In the genomic region with DNA sequence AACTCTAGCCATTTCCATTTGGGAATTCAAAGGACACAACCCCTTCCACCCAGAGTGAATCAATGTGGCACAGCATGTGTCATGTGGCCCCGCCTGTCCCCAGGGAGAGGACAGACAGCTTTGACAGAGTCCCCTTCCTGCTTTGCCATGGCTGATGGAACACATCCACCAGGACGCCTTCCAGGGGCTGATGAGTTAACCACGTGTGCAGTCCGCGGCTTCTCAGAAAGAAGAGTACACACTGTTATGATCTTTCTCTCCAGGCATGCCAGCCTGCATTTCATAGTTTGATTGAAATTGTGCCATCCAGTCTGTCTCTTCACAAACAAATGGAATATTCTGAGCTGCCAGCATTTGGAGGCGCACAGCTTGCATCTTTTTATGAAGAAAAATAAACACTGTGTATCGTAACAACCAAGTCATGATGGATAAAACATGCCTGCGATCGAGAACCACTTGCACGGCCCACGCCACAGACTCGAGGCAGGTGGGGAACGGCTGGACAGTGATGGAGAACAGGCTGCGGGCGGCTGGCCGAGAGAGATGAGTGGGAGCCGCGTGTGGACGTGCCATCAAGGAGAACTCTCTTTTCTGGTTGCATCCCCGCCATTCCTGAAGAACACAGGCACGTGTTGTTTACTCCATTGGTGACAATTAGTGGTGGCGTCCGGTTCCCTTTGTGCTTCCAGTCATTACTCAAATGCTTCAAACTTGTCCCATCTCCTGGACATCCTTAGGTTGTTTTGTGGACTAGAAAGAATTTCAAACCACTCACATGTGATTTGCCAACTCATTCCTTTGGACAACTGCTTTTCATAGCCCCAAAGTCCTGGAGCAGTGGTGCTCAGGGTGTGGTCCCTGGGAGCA, we compare ENCODE assay signal across 13 cellular contexts.
A peak's percentile ranks its signal among the peaks of the same experiment; 100 is the strongest.
DNase-seq lines count a peak whose midpoint lies in the region; ATAC-seq and TF ChIP-seq lines count a peak whose summit lies in the region.
"Had no signal": no experiment of that assay in that cellular context is flagged by ENCODE, and none has a peak within 500 bp of the region (broad histone marks: within the 10 kb centered on the region; RNA-seq: fewer than 3 reads in every experiment).

No MANE protein-coding gene starts in this region.

- no peak for ATAC-seq in stimulated activated memory B cell treated with anti-CD40 and anti-IgM and Interleukin-4, amounts not matched to agents 10 μg/mL and 1 μg/mL and 100 μg/mL, for 72 hours
- no peak for ATAC-seq in HG03354 (IDR thresholded peaks at IDR 0.05; ENCODE audit: poor library complexity, severe bottlenecking, unreplicated experiment)

- TF ChIP-seq CTCF in foreskin fibroblast (IDR thresholded peaks at IDR 0.05; ENCODE audit: low read depth, low read length) (no peak), neural crest cell (conservative IDR thresholded peaks at IDR 0.05) (no peak), GM20000 (IDR thresholded peaks at IDR 0.05; ENCODE audit: extremely low read depth, missing control alignments) (no peak), GM13977 (IDR thresholded peaks at IDR 0.05; ENCODE audit: extremely low read depth, insufficient read depth, missing control alignments) (no peak)

- DNase-seq in AG20443 (ENCODE audit: low spot score): peak; percentile 56
- peak; percentile 64 for DNase-seq in MG63
- DNase-seq in foreskin fibroblast: peak; percentile 21 to 48
- no peak for DNase-seq in neural crest cell (ENCODE audit: low read depth, low spot score)
- no peak for DNase-seq in GM20000 (ENCODE audit: low spot score)
- DNase-seq in GM13977 (ENCODE audit: low spot score): no peak
- DNase-seq: activated CD4-positive, alpha-beta T cell treated with anti-CD3 and anti-CD28 coated beads for 1 hour; activated naive CD4-positive, alpha-beta T cell treated with Interleukin-2 at 50 U/mL for 16 hours; effector CD4-positive, alpha-beta T cell; NCI-H510A had no signal

- H3K36me3 Mint-ChIP-seq in neural crest cell (ENCODE audit: low read depth): no peaks in the 10 kb centered on the region
- H3K36me3 Mint-ChIP-seq in stimulated activated memory B cell treated with anti-CD40 and anti-IgM and Interleukin-4, amounts not matched to agents 10 μg/mL and 1 μg/mL and 100 μg/mL, for 72 hours: no peaks in the 10 kb centered on the region

- H3K27ac Mint-ChIP-seq in neural crest cell (ENCODE audit: unreplicated experiment): no peak overlapping the region
- H3K27ac Mint-ChIP-seq in stimulated activated memory B cell treated with anti-CD40 and anti-IgM and Interleukin-4, amounts not matched to agents 10 μg/mL and 1 μg/mL and 100 μg/mL, for 72 hours: no peak overlapping the region

- peaks cover 12% of the 10 kb centered on the region for H3K4me1 Mint-ChIP-seq in neural crest cell
- peaks cover 12% of the 10 kb centered on the region for H3K4me1 Mint-ChIP-seq in stimulated activated memory B cell treated with anti-CD40 and anti-IgM and Interleukin-4, amounts not matched to agents 10 μg/mL and 1 μg/mL and 100 μg/mL, for 72 hours

- in situ Hi-C loops in GM13977 (cut with MboI; ENCODE audit: low pct_unique_long_range_greater_than_20kb, low sequenced_read_pairs, unreplicated experiment): no loop called here

- no peaks in the 10 kb centered on the region for H3K9me3 ChIP-seq in MG63
- H3K9me3 ChIP-seq: SJSA1 had no signal

- H3K4me3 ChIP-seq in MG63 (no peak overlapping the region), foreskin fibroblast (ENCODE audit: low read depth in 1 of 2, low read length in 2 of 2) (no peak overlapping the region)
- H3K4me3 ChIP-seq: SJSA1 had no signal

- peaks cover 15% of the 10 kb centered on the region for H3K27me3 Mint-ChIP-seq in neural crest cell (ENCODE audit: low read depth)
- H3K27me3 Mint-ChIP-seq in stimulated activated memory B cell treated with anti-CD40 and anti-IgM and Interleukin-4, amounts not matched to agents 10 μg/mL and 1 μg/mL and 100 μg/mL, for 72 hours: peaks cover 52% of the 10 kb centered on the region

- H3K36me3 ChIP-seq in MG63: no peaks in the 10 kb centered on the region
- H3K36me3 ChIP-seq: SJSA1 had no signal

- peak overlapping the region; percentile 84 for H3K4me3 Mint-ChIP-seq in neural crest cell
- H3K4me3 Mint-ChIP-seq in stimulated activated memory B cell treated with anti-CD40 and anti-IgM and Interleukin-4, amounts not matched to agents 10 μg/mL and 1 μg/mL and 100 μg/mL, for 72 hours: no peak overlapping the region

- no peaks in the 10 kb centered on the region for H3K27me3 ChIP-seq in MG63
- H3K27me3 ChIP-seq: SJSA1 had no signal

- H3K9me3 Mint-ChIP-seq in neural crest cell: no peaks in the 10 kb centered on the region
- H3K9me3 Mint-ChIP-seq in stimulated activated memory B cell treated with anti-CD40 and anti-IgM and Interleukin-4, amounts not matched to agents 10 μg/mL and 1 μg/mL and 100 μg/mL, for 72 hours: peaks cover 3% of the 10 kb centered on the region

Comparison
In these comparisons a context has a peak if more than half of its experiments do, and no peak if none do; other contexts are left out.
1. DNase-seq: peak in AG20443 (single experiment), MG63 (single experiment) and foreskin fibroblast (2 of 2); none in neural crest cell (single experiment), GM20000 (single experiment) and GM13977 (single experiment).